In genomic region chr19:58456111-58456510, GRCh38 we compare ENCODE assay signal across 10 cellular contexts.
"Had no signal": no experiment of that assay in that cellular context is flagged by ENCODE, and none has a peak within 500 bp of the region (broad histone marks: within the 10 kb centered on the region; RNA-seq: fewer than 3 reads in every experiment).

No MANE protein-coding gene starts in this region.

- H3K9ac ChIP-seq: GM23248 had no signal

- ATAC-seq: GM23338, HCT116 had no signal

- FAIRE-seq: H1, H54 had no signal

- H3K4me2 ChIP-seq: GM23338 had no signal

- H3K4me3 ChIP-seq: GM23248, GM23338, HAP-1 had no signal

- DNase-seq: GM23248, GOT3, H9, HCEC 1CT, HFFc6 had no signal

- H3K27ac ChIP-seq: GM23248 had no signal

- H3K9me3 ChIP-seq: HAP-1 had no signal

- H2AFZ ChIP-seq: GM23248, GM23338 had no signal
